8 cellular contexts compared by ENCODE assay signal in the genomic region with DNA sequence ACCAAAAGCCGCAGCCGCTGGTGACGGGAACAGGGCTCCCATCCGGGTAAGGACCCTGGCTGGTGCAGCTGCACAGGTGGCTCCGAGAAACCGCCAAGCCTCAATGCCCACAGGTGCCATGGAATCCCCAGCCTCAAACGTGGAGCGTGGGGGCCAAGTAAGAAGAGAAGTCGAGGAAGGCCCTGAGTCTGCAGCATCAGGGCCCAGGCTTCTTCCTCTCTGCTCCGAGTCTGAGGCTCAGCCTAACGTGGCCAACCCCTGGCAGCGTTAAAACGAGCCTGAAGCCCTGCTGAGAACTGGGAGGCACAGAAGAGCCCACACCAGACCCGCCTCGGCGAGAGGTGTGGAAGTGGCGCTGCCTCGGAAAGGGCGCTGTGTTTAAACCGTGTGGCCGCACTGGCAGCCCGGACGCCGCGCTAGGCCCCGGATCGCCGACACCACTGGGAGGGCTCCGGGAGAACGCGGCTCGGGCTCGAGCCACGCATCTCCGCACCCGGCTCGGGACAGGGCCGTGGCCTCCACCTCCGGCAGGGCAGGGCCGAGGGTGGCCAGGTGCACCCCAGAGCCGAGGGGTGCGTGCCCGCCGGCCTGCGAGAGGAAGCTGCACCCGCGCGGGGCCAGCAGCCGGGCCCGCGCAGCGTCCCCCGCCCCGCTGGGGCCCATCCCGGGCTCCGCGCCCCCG. TPM values are rescaled to one million over a fixed set of nuclear protein-coding genes. Genes with fewer than 3 reads are reported as not detected.
DNase-seq lines count a peak whose midpoint lies in the region; ATAC-seq and TF ChIP-seq lines count a peak whose summit lies in the region.

No MANE protein-coding gene starts in this region.

- H3K27me3 Mint-ChIP-seq in CD14-positive monocyte (ENCODE audit: low read depth in 3 of 3), result peaks cover 0 to 4% (median 0%) of the 10 kb centered on the region in 3 donors
- H3K27me3 Mint-ChIP-seq in activated naive CD8-positive, alpha-beta T cell, result no peaks in the 10 kb centered on the region
- no peaks in the 10 kb centered on the region for H3K27me3 Mint-ChIP-seq in stimulated activated naive B cell treated with anti-CD40 and anti-IgM and Interleukin-4, amounts not matched to agents 10 μg/mL and 1 μg/mL and 100 μg/mL, for 72 hours

- H3K4me3 Mint-ChIP-seq in CD14-positive monocyte, result peak overlapping the region; percentile 79 to 87
- H3K4me3 Mint-ChIP-seq in activated naive CD8-positive, alpha-beta T cell, result peak overlapping the region; percentile 91
- H3K4me3 Mint-ChIP-seq in stimulated activated naive B cell treated with anti-CD40 and anti-IgM and Interleukin-4, amounts not matched to agents 10 μg/mL and 1 μg/mL and 100 μg/mL, for 72 hours, result peak overlapping the region; percentile 85

- peak overlapping the region in 2 of 7 donors; percentile 5 to 71 for H3K27ac Mint-ChIP-seq in CD14-positive monocyte
- peak overlapping the region; percentile 68 for H3K27ac Mint-ChIP-seq in activated naive CD8-positive, alpha-beta T cell
- peak overlapping the region; percentile 87 for H3K27ac Mint-ChIP-seq in stimulated activated naive B cell treated with anti-CD40 and anti-IgM and Interleukin-4, amounts not matched to agents 10 μg/mL and 1 μg/mL and 100 μg/mL, for 72 hours

- DNase-seq in CD14-positive monocyte (ENCODE audit: low spot score) (no peak), iPS-NIHi11 (ENCODE audit: low spot score) (peak; percentile 55), SKM-1 (lab: John Stamatoyannopoulos, UW; ENCODE audit: unreplicated experiment) (no peak), SHP77 (lab: John Stamatoyannopoulos, UW) (no peak)
- no peak for DNase-seq in stimulated activated naive B cell treated with anti-CD40 and anti-IgM and Interleukin-4, amounts not matched to agents 10 μg/mL and 1 μg/mL and 100 μg/mL, for 72 hours

- intact Hi-C loops in CD14-positive monocyte (cut with micrococcal nuclease), result loop anchor here (2.0 kb wide), 2 partner anchors 15 to 17 kb away; a partner anchor contains a TSS

- peaks cover 30 to 38% of the 10 kb centered on the region in 2 donors for H3K36me3 Mint-ChIP-seq in CD14-positive monocyte
- H3K36me3 Mint-ChIP-seq in activated naive CD8-positive, alpha-beta T cell, result peaks cover 2% of the 10 kb centered on the region
- H3K36me3 Mint-ChIP-seq in stimulated activated naive B cell treated with anti-CD40 and anti-IgM and Interleukin-4, amounts not matched to agents 10 μg/mL and 1 μg/mL and 100 μg/mL, for 72 hours, result peaks cover 14 to 30% of the 10 kb centered on the region in 2 donors

- no peak for TF ChIP-seq CTCF in CD14-positive monocyte (IDR thresholded peaks at IDR 0.05)

- peaks cover 0 to 2% (median 0%) of the 10 kb centered on the region in 7 donors for H3K9me3 Mint-ChIP-seq in CD14-positive monocyte
- no peaks in the 10 kb centered on the region for H3K9me3 Mint-ChIP-seq in activated naive CD8-positive, alpha-beta T cell (ENCODE audit: low read depth)
- H3K9me3 Mint-ChIP-seq in stimulated activated naive B cell treated with anti-CD40 and anti-IgM and Interleukin-4, amounts not matched to agents 10 μg/mL and 1 μg/mL and 100 μg/mL, for 72 hours, result no peaks in the 10 kb centered on the region

- peaks cover 28% of the 10 kb centered on the region for H3K4me1 Mint-ChIP-seq in CD14-positive monocyte
- H3K4me1 Mint-ChIP-seq in activated naive CD8-positive, alpha-beta T cell (ENCODE audit: low read depth), result peaks cover 9% of the 10 kb centered on the region
- H3K4me1 Mint-ChIP-seq in stimulated activated naive B cell treated with anti-CD40 and anti-IgM and Interleukin-4, amounts not matched to agents 10 μg/mL and 1 μg/mL and 100 μg/mL, for 72 hours, result peaks cover 12 to 23% of the 10 kb centered on the region in 2 donors

- ATAC-seq in GM19395 (IDR thresholded peaks at IDR 0.05; ENCODE audit: unreplicated experiment), result peak; percentile 25
- ATAC-seq in HG03460 (IDR thresholded peaks at IDR 0.05; ENCODE audit: unreplicated experiment), result peak; percentile 17
- ATAC-seq in stimulated activated naive B cell treated with anti-CD40 and anti-IgM and Interleukin-4, amounts not matched to agents 10 μg/mL and 1 μg/mL and 100 μg/mL, for 72 hours (replicated peaks), result peak; percentile 5 to 6

RNA-seq across cellular contexts. Expression of a gene that starts 0.7 kb away (rescaled TPM):
- 1 to 10 TPM; 1.9 to 4.5 TPM for polyA plus RNA-seq in CD14-positive monocyte

RNA-seq across cellular contexts. Expression of a gene that starts 10.9 kb away (rescaled TPM):
- 10 to 100 TPM; 13.1 to 14.2 TPM for polyA plus RNA-seq in CD14-positive monocyte

RNA-seq across cellular contexts. Expression of a gene that starts 15.9 kb away (rescaled TPM):
- polyA plus RNA-seq in CD14-positive monocyte, result 10 to 100 TPM; 83.2 to 87.6 TPM

RNA-seq across cellular contexts. Expression of a gene that starts 29.2 kb away (rescaled TPM):
- polyA plus RNA-seq in CD14-positive monocyte, result 10 to 100 TPM; 10.1 to 15.0 TPM

RNA-seq across cellular contexts. Expression of a gene that starts 37.9 kb away (rescaled TPM):
- 10 to 100 TPM; 33.2 to 49.4 TPM for polyA plus RNA-seq in CD14-positive monocyte
